11 cellular contexts compared by ENCODE assay signal in genomic region chr5:40165789-40166728, GRCh38.
DNase-seq lines count a peak whose midpoint lies in the region; ATAC-seq and TF ChIP-seq lines count a peak whose summit lies in the region.
"Had no signal": no experiment of that assay in that cellular context is flagged by ENCODE, and none has a peak within 500 bp of the region (broad histone marks: within the 10 kb centered on the region; RNA-seq: fewer than 3 reads in every experiment).

No MANE protein-coding gene starts in this region.

- intact Hi-C loops in Panc1 (cut with micrococcal nuclease; ENCODE audit: unreplicated experiment) (loop anchor here (10.0 kb wide), 1 partner anchor 519 kb away; no protein-coding TSS in a partner anchor), ascending aorta (cut with DNase I) (no loop called here)

- H2AFZ ChIP-seq in DND-41 (ENCODE audit: low read depth, low read length), result no peak overlapping the region

- H3K79me2 ChIP-seq in DND-41 (ENCODE audit: insufficient read depth, low read length), result no peaks in the 10 kb centered on the region

- H3K4me3 ChIP-seq in DND-41 (ENCODE audit: low read depth in 1 of 2, low read length in 2 of 2) (no peak overlapping the region), Panc1 (ENCODE audit: low read depth in 2 of 2, low read length in 2 of 2) (no peak overlapping the region), ascending aorta (no peak overlapping the region)

- ATAC-seq in DND-41 (ENCODE audit: insufficient read depth, low read depth) (no peak), Panc1 (no peak), GM19397 (IDR thresholded peaks at IDR 0.05; ENCODE audit: unreplicated experiment) (no peak), GM19023 (IDR thresholded peaks at IDR 0.05; ENCODE audit: unreplicated experiment) (no peak)

- in situ Hi-C loops in Panc1 (cut with HindIII; ENCODE audit: low pct_unique_long_range_greater_than_20kb, low sequenced_read_pairs), result no loop called here

- H3K27me3 ChIP-seq in DND-41 (ENCODE audit: insufficient read depth, low read length, poor library complexity), result no peaks in the 10 kb centered on the region
- no peaks in the 10 kb centered on the region for H3K27me3 ChIP-seq in Panc1 (ENCODE audit: control insufficient read depth, insufficient read depth, low read length)
- no peaks in the 10 kb centered on the region for H3K27me3 ChIP-seq in ascending aorta

- CTCF ChIA-PET in Panc1 (lab: Charles Lee), result interaction anchor here (0.7 kb wide), 1 partner anchor 846 kb away, joined by 3 read pairs; no protein-coding TSS in a partner anchor

- H3K36me3 ChIP-seq in DND-41 (ENCODE audit: insufficient read depth, low read length) (no peaks in the 10 kb centered on the region), Panc1 (ENCODE audit: control insufficient read depth, insufficient read depth, low read length) (no peaks in the 10 kb centered on the region), ascending aorta (no peaks in the 10 kb centered on the region)

- TF ChIP-seq CTCF in 22Rv1 (IDR thresholded peaks at IDR 0.05) (0 out of 2 replicates have a peak, but pooled peaks have one; percentile 11), DND-41 (IDR thresholded peaks at IDR 0.05; ENCODE audit: borderline replicate concordance, extremely low read depth, low read length, poor library complexity, severe bottlenecking) (peak; percentile 52), Panc1 (IDR thresholded peaks at IDR 0.05) (peak; percentile 37; the same call in 1 of the 2 replicates), ascending aorta (IDR thresholded peaks at IDR 0.05) (no peak)

- BruUV-seq in Panc1 (replicated peaks; lab: Mats Ljungman, UMichigan), result no TSS peak

- H3K4me1 ChIP-seq in DND-41 (ENCODE audit: insufficient read depth, low read length) (peaks cover 14% of the 10 kb centered on the region), Panc1 (ENCODE audit: control insufficient read depth, insufficient read depth, low read length) (no peaks in the 10 kb centered on the region), ascending aorta (no peaks in the 10 kb centered on the region)

- H3K4me2 ChIP-seq in DND-41 (ENCODE audit: insufficient read depth, low read length), result no peak overlapping the region

- DNase-seq in DND-41, result no peak
- no peak for DNase-seq in Panc1 (ENCODE audit: low read depth, low spot score)
- DNase-seq in fibroblast of peridontal ligament (ENCODE audit: extremely low read depth), result peak; percentile 54
- DNase-seq in ascending aorta (ENCODE audit: low spot score in 2 of 2), result no peak
- no peak for DNase-seq in NCI-H748 (lab: John Stamatoyannopoulos, UW; ENCODE audit: unreplicated experiment)
- DNase-seq: activated CD4-positive, CD25-positive, alpha-beta regulatory T cell; NCI-H446; SHP77 had no signal

- H3K27ac ChIP-seq in 22Rv1 (no peak overlapping the region), DND-41 (ENCODE audit: low read length) (no peak overlapping the region), Panc1 (ENCODE audit: low read length) (no peak overlapping the region), ascending aorta (no peak overlapping the region)

- POLR2A ChIA-PET in Panc1 (lab: Charles Lee), result no interaction called here

- H3K9me3 ChIP-seq in DND-41 (ENCODE audit: insufficient read depth, low read length, severe bottlenecking) (peaks cover 8% of the 10 kb centered on the region), Panc1 (ENCODE audit: control insufficient read depth, insufficient read depth, low read depth, low read length) (no peaks in the 10 kb centered on the region), ascending aorta (no peaks in the 10 kb centered on the region)

- H3K9ac ChIP-seq in DND-41 (ENCODE audit: low read depth, low read length), result no peak overlapping the region

- no peaks in the 10 kb centered on the region for H4K20me1 ChIP-seq in DND-41 (ENCODE audit: insufficient read depth, low read length)

Comparison
In these comparisons a context has a peak if more than half of its experiments do, and no peak if none do; other contexts are left out.
1. CTCF ChIP-seq: peak in 22Rv1 (single experiment), DND-41 (single experiment) and Panc1 (single experiment); none in ascending aorta (0 of 3).